Comparison of ENCODE assay signal across 24 cellular contexts in the genomic region with DNA sequence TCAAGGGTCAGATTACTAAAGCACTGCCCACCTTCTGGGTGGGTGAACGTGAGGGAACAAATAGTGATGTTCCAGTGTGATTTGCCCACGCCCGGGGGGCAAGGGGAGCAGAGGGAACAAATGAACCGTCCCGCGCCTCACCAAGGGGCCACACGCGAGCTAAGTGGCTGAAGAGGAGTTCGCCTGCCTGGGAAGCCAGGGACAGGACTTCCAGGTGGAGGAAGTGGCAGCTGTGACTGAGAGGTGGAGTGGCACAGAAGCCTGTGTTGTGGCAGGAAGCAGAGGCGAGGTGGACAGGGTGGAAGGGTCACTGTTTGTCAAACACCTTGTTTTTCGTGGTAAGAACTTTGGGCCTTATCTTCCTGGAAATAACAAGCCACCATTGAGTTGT. TPM values are rescaled to one million over a fixed set of nuclear protein-coding genes. Genes with fewer than 3 reads are reported as not detected.
"Had no signal": no experiment of that assay in that cellular context is flagged by ENCODE, and none has a peak within 500 bp of the region (broad histone marks: within the 10 kb centered on the region; RNA-seq: fewer than 3 reads in every experiment).

No MANE protein-coding gene starts in this region.

- H3K27me3 ChIP-seq: esophagus muscularis mucosa, upper lobe of right lung had no signal

- H3K36me3 ChIP-seq: esophagus muscularis mucosa, left ventricle myocardium inferior, thoracic aorta, upper lobe of right lung, WERI-Rb-1 had no signal

- H3K27ac ChIP-seq: esophagus muscularis mucosa, skin epidermis, thoracic aorta, upper lobe of right lung, WERI-Rb-1 had no signal

- H3K9me3 ChIP-seq: esophagus muscularis mucosa, left ventricle myocardium inferior, mucosa of descending colon, thoracic aorta, upper lobe of right lung had no signal

- H3K4me3 ChIP-seq: esophagus muscularis mucosa, lung, mucosa of descending colon, skin epidermis, upper lobe of right lung had no signal

- DNase-seq: activated CD4-positive, alpha-beta T cell treated with anti-CD3 and anti-CD28 coated beads, Interleukin-2, amount 50 U/mL, for 1 hour; activated CD4-positive, CD25-positive, alpha-beta regulatory T cell treated with anti-CD3 and anti-CD28 coated beads, Interleukin-2, amount 50 U/mL, for 72 hours; activated CD8-positive, alpha-beta T cell treated with anti-CD3 and anti-CD28 coated beads for 36 hours; activated naive CD4-positive, alpha-beta T cell; activated T-cell treated with anti-CD3 and anti-CD28 coated beads, Interleukin-2, amount 50 U/mL, for 48 hours; foreskin melanocyte; left ventricle myocardium inferior; mucosa of descending colon; occipital lobe; stimulated activated CD4-positive, alpha-beta T cell treated with anti-CD3 and anti-CD28 coated beads, Interleukin-12 subunit alpha, Interleukin-12 subunit beta, amount 100 ng/mL, for 4 hours; stimulated activated CD4-positive, alpha-beta T cell treated with anti-CD3 and anti-CD28 coated beads, Interleukin-4, amount 100 ng/mL, for 1 hour; stimulated activated naive CD8-positive, alpha-beta T cell treated with anti-CD3 and anti-CD28 coated beads, Interleukin-15, Interleukin-2, amounts not matched to agents 100 U/mL and 50 U/mL, for 24 hours; upper lobe of right lung; WERI-Rb-1 had no signal

- FAIRE-seq: bronchial epithelial cell, islet of Langerhans, TTC549 had no signal

- ATAC-seq: activated CD8-positive, alpha-beta T cell treated with anti-CD3 and anti-CD28 coated beads for 36 hours; activated naive CD4-positive, alpha-beta T cell treated with anti-CD3 and anti-CD28 coated beads, Interleukin-2, amount 50 U/mL, for 72 hours; mucosa of descending colon; stimulated activated naive CD8-positive, alpha-beta T cell treated with anti-CD3 and anti-CD28 coated beads, Interleukin-15, Interleukin-2, amounts not matched to agents 100 U/mL and 50 U/mL, for 24 hours had no signal

- H3K4me1 ChIP-seq: upper lobe of right lung had no signal

RNA-seq across cellular contexts. Expression of a gene that starts 9.0 kb away (rescaled TPM):
- total RNA-seq: activated CD8-positive, alpha-beta T cell treated with anti-CD3 and anti-CD28 coated beads for 36 hours; activated naive CD4-positive, alpha-beta T cell treated with anti-CD3 and anti-CD28 coated beads, Interleukin-2, amount 50 U/mL, for 72 hours; activated T-helper 2 cell treated with anti-CD3 and anti-CD28 coated beads, Interferon-gamma antibody, Interleukin-2, Interleukin-4, amounts not matched to agents 10 μg/mL and 5 μg/mL and 100 μg/mL, durations not matched to agents 14 hours and 24 hours and 36 hours; T-helper 1 cell treated with Interleukin-12 subunit alpha and Interleukin-12 subunit beta and Interleukin-4 antibody, amounts not matched to agents 30 ng/mL and 1 ng/mL, for 36 hours had no signal
